19 cellular contexts compared by ENCODE assay signal in the genomic region with DNA sequence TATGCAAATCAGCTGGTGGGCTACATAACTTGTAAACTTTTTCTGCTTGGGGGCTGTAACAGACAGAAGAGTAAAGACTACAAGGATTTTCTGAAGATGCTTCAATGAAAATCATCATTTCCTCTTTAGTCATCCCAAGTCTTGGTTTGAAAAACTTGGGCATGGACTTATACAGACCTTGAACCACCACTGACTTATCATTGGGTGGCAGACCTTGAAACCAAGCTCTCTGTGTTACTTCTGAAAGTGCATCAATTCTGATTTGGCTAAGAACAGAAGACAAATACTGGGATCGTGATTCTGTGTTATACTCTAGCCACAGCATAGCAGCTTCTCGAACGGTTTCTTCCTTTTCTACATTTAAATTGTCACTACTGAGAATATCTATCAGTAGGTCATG.
"Had no signal": no experiment of that assay in that cellular context is flagged by ENCODE, and none has a peak within 500 bp of the region (broad histone marks: within the 10 kb centered on the region; RNA-seq: fewer than 3 reads in every experiment).

No MANE protein-coding gene starts in this region.

- H3K27me3 Mint-ChIP-seq: dendritic cell treated with granulocyte-macrophage colony-stimulating factor and Interleukin-4, amounts not matched to agents 40 ng/mL and 50 ng/mL, for 4 days; naive B cell had no signal

- DNase-seq: erythroblast; foreskin keratinocyte; kidney; left cardiac atrium; mesendoderm; naive B cell; sigmoid colon; stimulated activated CD4-positive, alpha-beta T cell treated with anti-CD3 and anti-CD28 coated beads, Interleukin-2, amount 100 ng/mL, for 24 hours; stimulated activated CD4-positive, alpha-beta T cell treated with anti-CD3 and anti-CD28 coated beads, Interleukin-4, amount 100 ng/mL, for 4 hours; stimulated activated naive CD4-positive, alpha-beta T cell; stomach; substantia nigra; transverse colon had no signal

- FAIRE-seq: colon, kidney had no signal

- ATAC-seq: foreskin keratinocyte, left cardiac atrium had no signal

- H3K4me3 Mint-ChIP-seq: dendritic cell treated with granulocyte-macrophage colony-stimulating factor and Interleukin-4, amounts not matched to agents 40 ng/mL and 50 ng/mL, for 4 days; naive B cell had no signal

- H3K27ac Mint-ChIP-seq: dendritic cell treated with granulocyte-macrophage colony-stimulating factor and Interleukin-4, amounts not matched to agents 40 ng/mL and 50 ng/mL, for 4 days had no signal

- H3K27ac ChIP-seq: foreskin keratinocyte, hepatocyte, neutrophil, sigmoid colon, skin epidermis, stomach, thoracic aorta, transverse colon had no signal

- H2AFZ ChIP-seq: hepatocyte had no signal

- H3K27me3 ChIP-seq: foreskin keratinocyte, hepatocyte, neutrophil, sigmoid colon, stomach, transverse colon had no signal

- H3K4me2 ChIP-seq: hepatocyte had no signal

- H3K4me3 ChIP-seq: hepatocyte, sigmoid colon, skin epidermis, stomach, thoracic aorta, transverse colon had no signal

- H3K9me3 ChIP-seq: neutrophil, sigmoid colon, thoracic aorta, transverse colon had no signal

- H3K4me1 ChIP-seq: foreskin keratinocyte, transverse colon had no signal
